ENCODE assay signal across 30 cellular contexts in genomic region chr20:20763652-20764051, GRCh38.
"Had no signal": no experiment of that assay in that cellular context is flagged by ENCODE, and none has a peak within 500 bp of the region (broad histone marks: within the 10 kb centered on the region; RNA-seq: fewer than 3 reads in every experiment).

No MANE protein-coding gene starts in this region.

- H3K4me1 Mint-ChIP-seq: activated B cell treated with CpG ODN at 0.5 μM for 24 hours; activated T-helper 17 cell treated with anti-CD3 and anti-CD28 coated beads, Interleukin-2, amount 50 U/mL, for 72 hours; endodermal cell had no signal

- H3K9me3 Mint-ChIP-seq: activated B cell treated with CpG ODN at 0.5 μM for 24 hours; activated CD8-positive, alpha-beta T cell treated with anti-CD3 and anti-CD28 coated beads for 36 hours; activated T-cell treated with anti-CD3 and anti-CD28 coated beads, Interleukin-2, amount 50 U/mL, for 4 hours; activated T-helper 17 cell treated with anti-CD3 and anti-CD28 coated beads, Interleukin-2, amount 50 U/mL, for 72 hours had no signal

- H3K36me3 Mint-ChIP-seq: activated naive CD8-positive, alpha-beta T cell had no signal

- H3K27ac ChIP-seq: adrenal gland, body of pancreas, cardiac muscle cell, colonic mucosa, WERI-Rb-1 had no signal

- H3K27me3 ChIP-seq: adrenal gland, body of pancreas, cardiac muscle cell, colonic mucosa had no signal

- H3K27ac Mint-ChIP-seq: activated B cell treated with CpG ODN at 0.5 μM for 24 hours; activated CD8-positive, alpha-beta T cell treated with anti-CD3 and anti-CD28 coated beads for 36 hours; activated naive CD8-positive, alpha-beta T cell; activated T-helper 17 cell treated with anti-CD3 and anti-CD28 coated beads, Interleukin-2, amount 50 U/mL, for 72 hours; endodermal cell had no signal

- H3K4me1 ChIP-seq: colonic mucosa had no signal

- H3K4me3 Mint-ChIP-seq: activated B cell treated with CpG ODN at 0.5 μM for 24 hours; activated CD8-positive, alpha-beta T cell treated with anti-CD3 and anti-CD28 coated beads for 36 hours; activated naive CD8-positive, alpha-beta T cell; activated T-cell treated with anti-CD3 and anti-CD28 coated beads, Interleukin-2, amount 50 U/mL, for 4 hours; activated T-helper 17 cell treated with anti-CD3 and anti-CD28 coated beads, Interleukin-2, amount 50 U/mL, for 72 hours; endodermal cell had no signal

- ATAC-seq: activated CD4-positive, CD25-positive, alpha-beta regulatory T cell treated with anti-CD3 and anti-CD28 coated beads, Interleukin-2, amount 50 U/mL, for 24 hours; activated CD8-positive, alpha-beta T cell treated with anti-CD3 and anti-CD28 coated beads for 36 hours; activated T-cell treated with anti-CD3 and anti-CD28 coated beads, Interleukin-2, amount 50 U/mL, for 4 hours; activated T-helper 17 cell treated with anti-CD3 and anti-CD28 coated beads, Interleukin-2, amount 50 U/mL, for 72 hours; body of pancreas; esophagus mucosa had no signal

- DNase-seq: activated B cell treated with CpG ODN at 0.5 μM for 24 hours; activated CD4-positive, alpha-beta T cell treated with anti-CD3 and anti-CD28 coated beads for 48 hours; activated CD4-positive, alpha-beta T cell treated with anti-CD3 and anti-CD28 coated beads, Interleukin-2, amount 50 U/mL, for 1 hour; activated CD4-positive, alpha-beta T cell treated with anti-CD3 and anti-CD28 coated beads, Interleukin-2, amount 50 U/mL, for 48 hours; activated CD8-positive, alpha-beta memory T cell treated with anti-CD3 and anti-CD28 coated beads for 24 hours; activated CD8-positive, alpha-beta T cell treated with anti-CD3 and anti-CD28 coated beads for 36 hours; activated effector memory CD4-positive, alpha-beta T cell treated with Interleukin-2 at 50 U/mL for 16 hours; activated gamma-delta T cell treated with Interleukin-2 at 50 U/mL for 16 hours; activated naive CD4-positive, alpha-beta T cell treated with anti-CD3 and anti-CD28 coated beads, Interleukin-2, amount 50 U/mL, for 16 hours; activated naive CD4-positive, alpha-beta T cell treated with Interleukin-2 at 50 U/mL for 16 hours; activated T-cell treated with anti-CD3 and anti-CD28 coated beads, Interleukin-2, amount 50 U/mL, for 4 hours; adrenal gland; amygdala; aorta; body of pancreas; central memory CD4-positive, alpha-beta T cell; cerebellar nuclear complex; colonic mucosa; effector memory CD4-positive, alpha-beta T cell; endodermal cell; foreskin fibroblast; head of caudate nucleus; T-helper 2 cell; WERI-Rb-1 had no signal

- FAIRE-seq: frontal cortex had no signal

- H3K4me3 ChIP-seq: adrenal gland, body of pancreas, cardiac muscle cell, colonic mucosa had no signal

- H3K9me3 ChIP-seq: adrenal gland, body of pancreas, colonic mucosa had no signal

- H3K36me3 ChIP-seq: adrenal gland, cardiac muscle cell, colonic mucosa, WERI-Rb-1 had no signal
